Comparison of ENCODE assay signal across 11 cellular contexts in genomic region chr2:163414121-163414520, GRCh38.
"Had no signal": no experiment of that assay in that cellular context is flagged by ENCODE, and none has a peak within 500 bp of the region (broad histone marks: within the 10 kb centered on the region; RNA-seq: fewer than 3 reads in every experiment).

No MANE protein-coding gene starts in this region.

- H3K9me3 ChIP-seq: HAP-1 had no signal

- H3K4me3 ChIP-seq: GM23248, GM23338, HAP-1 had no signal

- H3K36me3 ChIP-seq: HAP-1 had no signal

- H3K4me1 ChIP-seq: HAP-1 had no signal

- ATAC-seq: GM23338, HCT116 had no signal

- H2AFZ ChIP-seq: GM23248, GM23338 had no signal

- H3K9ac ChIP-seq: GM23248 had no signal

- H3K27ac ChIP-seq: GM23248 had no signal

- FAIRE-seq: H1, H54 had no signal

- H3K4me2 ChIP-seq: GM23338 had no signal

- DNase-seq: GM23248, GOT3, H7, H9, HCEC 1CT, HFFc6 had no signal
